In genomic region chr19:4803736-4804695, GRCh38 we compare ENCODE assay signal across 8 cellular contexts. TPM values are rescaled to one million over a fixed set of nuclear protein-coding genes. Genes with fewer than 3 reads are reported as not detected.
A peak's percentile ranks its signal among the peaks of the same experiment; 100 is the strongest.
DNase-seq lines count a peak whose midpoint lies in the region; ATAC-seq and TF ChIP-seq lines count a peak whose summit lies in the region.

No MANE protein-coding gene starts in this region.

- no peak overlapping the region for H3K4me3 ChIP-seq in colonic mucosa

- H3K9ac ChIP-seq in colonic mucosa (ENCODE audit: low read depth in 2 of 2, low read length in 2 of 2), result no peak overlapping the region

- no peaks in the 10 kb centered on the region for H3K9me3 ChIP-seq in colonic mucosa

- no peaks in the 10 kb centered on the region for H3K36me3 ChIP-seq in colonic mucosa

- H3K27ac ChIP-seq in colonic mucosa, result no peak overlapping the region

- TF ChIP-seq CTCF in colonic mucosa (IDR thresholded peaks at IDR 0.05), result peak; percentile 71

- no peak for ATAC-seq in GM21381 (IDR thresholded peaks at IDR 0.05; ENCODE audit: unreplicated experiment)

- no peaks in the 10 kb centered on the region for H3K27me3 ChIP-seq in colonic mucosa

- intact Hi-C loops in colonic mucosa (cut with DNase I), result no loop called here

- DNase-seq in NCI-H510A treated with DMSO at 0.1 percent for 48 hours (lab: John Stamatoyannopoulos, UW), result peak; percentile 13
- DNase-seq in NCI-H510A (lab: John Stamatoyannopoulos, UW), result no peak
- DNase-seq in NCI-H2171 treated with DMSO at 0.1 percent for 48 hours (lab: John Stamatoyannopoulos, UW), result peak; percentile 56
- DNase-seq in activated CD4-positive, alpha-beta T cell treated with anti-CD3 and anti-CD28 coated beads for 4 hours, result peak; percentile 60 to 64
- DNase-seq in colonic mucosa, result peak; percentile 55
- DNase-seq in medulla oblongata (ENCODE audit: extremely low spot score), result peak; percentile 53
- peak; percentile 35 to 64 (median 56) for DNase-seq in stimulated activated naive CD4-positive, alpha-beta T cell (lab: John Stamatoyannopoulos, UW)

- H3K4me1 ChIP-seq in colonic mucosa, result no peaks in the 10 kb centered on the region

RNA-seq across cellular contexts. Expression of gene FEM1A, which starts 12.5 kb away (rescaled TPM):
- 10 to 100 TPM; 10.4 to 13.3 TPM for total RNA-seq in colonic mucosa

RNA-seq across cellular contexts. Expression of gene TICAM1, which starts 27.5 kb away (rescaled TPM):
- 10 to 100 TPM; 14.0 to 27.2 TPM for total RNA-seq in colonic mucosa
